In the genomic region with DNA sequence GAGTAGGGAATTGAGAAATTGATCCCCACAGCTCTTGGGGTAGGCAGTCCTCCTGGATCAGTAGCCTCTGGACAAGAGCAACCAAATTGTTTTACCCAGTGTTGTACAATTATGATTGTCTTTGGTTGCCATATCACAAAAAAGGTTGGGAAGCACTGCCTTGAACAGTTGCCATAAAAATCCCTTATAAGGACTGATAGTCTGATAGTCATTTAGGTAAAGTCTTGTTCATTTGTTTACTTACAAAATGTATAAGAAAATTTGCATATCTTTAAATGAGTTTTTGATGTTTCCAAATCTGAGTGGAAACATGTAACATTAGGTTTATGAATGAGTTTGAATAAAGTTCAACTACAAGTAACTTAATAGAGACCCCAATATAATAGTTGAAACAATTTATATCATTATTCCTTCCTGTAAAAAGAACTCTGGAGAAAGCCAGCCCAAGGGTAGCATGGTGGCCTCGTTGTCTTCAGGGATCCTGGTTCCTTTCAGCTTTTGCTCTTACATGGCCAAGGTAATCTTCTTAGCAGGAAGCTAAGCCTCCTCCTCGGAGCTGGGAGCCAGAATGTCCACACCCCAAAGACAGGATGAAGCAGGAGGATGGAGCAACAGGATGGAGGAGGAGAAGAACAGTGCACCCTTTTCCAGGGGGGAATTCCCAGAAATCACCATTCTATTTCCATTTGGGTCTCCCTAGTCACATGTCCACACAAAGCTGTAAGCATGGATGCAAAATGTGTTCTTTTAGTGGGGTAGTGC, we compare ENCODE assay signal across 24 cellular contexts. TPM values are rescaled to one million over a fixed set of nuclear protein-coding genes. Genes with fewer than 3 reads are reported as not detected.
DNase-seq lines count a peak whose midpoint lies in the region; ATAC-seq, FAIRE-seq and TF ChIP-seq lines count a peak whose summit lies in the region.
"Had no signal": no experiment of that assay in that cellular context is flagged by ENCODE, and none has a peak within 500 bp of the region (broad histone marks: within the 10 kb centered on the region; RNA-seq: fewer than 3 reads in every experiment).

No MANE protein-coding gene starts in this region.

- TF ChIP-seq POLR2A in K562 (conservative IDR thresholded peaks at IDR 0.05): no peak

- TF ChIP-seq RAD21 in K562 (CRISPR knock-in tag; conservative IDR thresholded peaks at IDR 0.05 in 1 of 2, IDR thresholded peaks at IDR 0.05 in 1 of 2): no peak

- no peak overlapping the region for H3K23ac ChIP-seq in trophoblast cell (ENCODE audit: low read length)

- intact Hi-C loops in K562 (cut with micrococcal nuclease): loop anchor here (5.0 kb wide), 1 partner anchor 33 kb away; no protein-coding TSS in a partner anchor
- intact Hi-C loops in mucosa of descending colon (cut with DNase I, micrococcal nuclease): no loop called here

- no peak for TF ChIP-seq CTCF in GM23338 (conservative IDR thresholded peaks at IDR 0.05; ENCODE audit: low read depth in 2 of 2)
- TF ChIP-seq CTCF in K562 (IDR thresholded peaks at IDR 0.05 in 2 of 3, conservative IDR thresholded peaks at IDR 0.05 in 1 of 3; ENCODE audit: insufficient read depth in 2 of 3, low read depth in 1 of 3, low read length in 3 of 3): no peak
- TF ChIP-seq CTCF in mucosa of descending colon (IDR thresholded peaks at IDR 0.05): no peak

- H3K4me1 Mint-ChIP-seq in GM23338: no peaks in the 10 kb centered on the region; the same call in 2 of the 3 replicates
- H3K4me1 Mint-ChIP-seq in activated CD8-positive, alpha-beta memory T cell treated with anti-CD3 and anti-CD28 coated beads, Interleukin-2, amount 10 ng/mL, durations not matched to agents 7 days and 5 days: peaks cover 3% of the 10 kb centered on the region

- H3K9me3 ChIP-seq in K562 (replicated peaks; ENCODE audit: control insufficient read depth, insufficient read depth, low read depth, low read length) (peaks cover 3% of the 10 kb centered on the region; the same call in 1 of the 2 replicates), mucosa of descending colon (peaks cover 10% of the 10 kb centered on the region), trophoblast cell (ENCODE audit: insufficient read depth, low read depth, low read length) (no peaks in the 10 kb centered on the region)
- H3K9me3 ChIP-seq: SJSA1 had no signal

- H3K27ac ChIP-seq in GM23338 (ENCODE audit: low read depth) (no peak overlapping the region), K562 (ENCODE audit: extremely low read depth, low read depth, low read length) (no peak overlapping the region), trophoblast cell (ENCODE audit: low read depth, low read length) (no peak overlapping the region)
- H3K27ac ChIP-seq: BLaER1, Peyer's patch, SJSA1 had no signal

- H2AK5ac ChIP-seq in trophoblast cell (ENCODE audit: low read length): no peak overlapping the region

- no peaks in the 10 kb centered on the region for H3K79me1 ChIP-seq in trophoblast cell (ENCODE audit: low read length)

- H3K4me1 ChIP-seq in GM23338 (ENCODE audit: insufficient read depth) (no peaks in the 10 kb centered on the region), K562 (replicated peaks in 1 of 2; ENCODE audit: control insufficient read depth in 2 of 2, insufficient read depth in 2 of 2, low read length in 2 of 2) (peaks cover 0 to 5% of the 10 kb centered on the region in 2 experiments; a peak in 2 of 5 replicates), mucosa of descending colon (ENCODE audit: low read depth) (no peaks in the 10 kb centered on the region), trophoblast cell (ENCODE audit: control insufficient read depth in 1 of 2, insufficient read depth in 2 of 2, low read length in 2 of 2) (no peaks in the 10 kb centered on the region)
- H3K4me1 ChIP-seq: BLaER1, Peyer's patch had no signal

- H3K4me3 ChIP-seq in GM23338 (no peak overlapping the region), K562 (no peak overlapping the region), mucosa of descending colon (no peak overlapping the region), trophoblast cell (ENCODE audit: low read depth, low read length) (no peak overlapping the region)
- H3K4me3 ChIP-seq: BLaER1, Peyer's patch, SJSA1 had no signal

- H3K27me3 Mint-ChIP-seq in GM23338 (ENCODE audit: insufficient read depth, low read depth, poor library complexity): peaks cover 1% of the 10 kb centered on the region
- no peaks in the 10 kb centered on the region for H3K27me3 Mint-ChIP-seq in activated CD8-positive, alpha-beta memory T cell treated with anti-CD3 and anti-CD28 coated beads, Interleukin-2, amount 10 ng/mL, durations not matched to agents 7 days and 5 days
- H3K27me3 Mint-ChIP-seq: CD4-positive, alpha-beta T cell had no signal

- H3K4me3 Mint-ChIP-seq in GM23338: no peak overlapping the region
- H3K4me3 Mint-ChIP-seq in activated CD8-positive, alpha-beta memory T cell treated with anti-CD3 and anti-CD28 coated beads, Interleukin-2, amount 10 ng/mL, durations not matched to agents 7 days and 5 days: no peak overlapping the region
- H3K4me3 Mint-ChIP-seq: CD4-positive, alpha-beta T cell had no signal

- ATAC-seq in GM23338 (no peak), K562 (no peak), mucosa of descending colon (peak; percentile 14)
- ATAC-seq in activated CD8-positive, alpha-beta memory T cell treated with anti-CD3 and anti-CD28 coated beads, Interleukin-2, amount 10 ng/mL, durations not matched to agents 7 days and 5 days: no peak
- ATAC-seq: Right ventricle myocardium inferior had no signal

- H3K14ac ChIP-seq in trophoblast cell (ENCODE audit: low read length): no peak overlapping the region

- H4K20me1 ChIP-seq in GM23338 (replicated peaks; ENCODE audit: insufficient read depth) (no peaks in the 10 kb centered on the region), K562 (replicated peaks; ENCODE audit: control insufficient read depth, insufficient read depth, low read length) (no peaks in the 10 kb centered on the region)
- H4K20me1 ChIP-seq: BLaER1 had no signal

- BruUV-seq in K562 (replicated peaks; lab: Mats Ljungman, UMichigan): no TSS peak

- POLR2A ChIA-PET in K562 (lab: Yijun Ruan, JAX): interaction anchor here (0.9 to 1.9 kb wide), 3 partner anchors 8 to 28 kb away, joined by 3 to 8 read pairs (median 5); no protein-coding TSS in a partner anchor

- H3K36me3 Mint-ChIP-seq in GM23338 (ENCODE audit: low read depth): peaks cover 4% of the 10 kb centered on the region
- H3K36me3 Mint-ChIP-seq in activated CD8-positive, alpha-beta memory T cell treated with anti-CD3 and anti-CD28 coated beads, Interleukin-2, amount 10 ng/mL, durations not matched to agents 7 days and 5 days: peaks cover 17% of the 10 kb centered on the region

- in situ Hi-C loops in K562 (cut with MboI): no loop called here

- H3K9me3 Mint-ChIP-seq in GM23338: peaks cover 12% of the 10 kb centered on the region
- peaks cover 11% of the 10 kb centered on the region for H3K9me3 Mint-ChIP-seq in activated CD8-positive, alpha-beta memory T cell treated with anti-CD3 and anti-CD28 coated beads, Interleukin-2, amount 10 ng/mL, durations not matched to agents 7 days and 5 days (ENCODE audit: low read depth)

- 47% methylated on average over 2 of the region's 2 CpGs for WGBS in K562 (ENCODE audit: insufficient coverage, low coverage, missing lambda C conversion rate)
- no CpG with 5 or more reads among the region's 2 CpGs for WGBS in trophoblast cell (ENCODE audit: extremely low coverage, insufficient coverage, insufficient read length)

- no peak overlapping the region for H3K18ac ChIP-seq in trophoblast cell (ENCODE audit: low read length)

- no peak overlapping the region for H2BK120ac ChIP-seq in trophoblast cell (ENCODE audit: insufficient read depth, low read length, poor library complexity)

- no peak overlapping the region for H4K8ac ChIP-seq in trophoblast cell (ENCODE audit: low read depth, low read length)

- peak overlapping the region; percentile 76; the same call in 1 of the 2 replicates for H2AFZ ChIP-seq in GM23338
- no peak overlapping the region for H2AFZ ChIP-seq in K562 (ENCODE audit: low read depth, low read length)
- H2AFZ ChIP-seq in trophoblast cell (ENCODE audit: insufficient read depth, low read length, poor library complexity): no peak overlapping the region

- H3K27ac Mint-ChIP-seq in GM23338: no peak overlapping the region
- no peak overlapping the region for H3K27ac Mint-ChIP-seq in activated CD8-positive, alpha-beta memory T cell treated with anti-CD3 and anti-CD28 coated beads, Interleukin-2, amount 10 ng/mL, durations not matched to agents 7 days and 5 days
- H3K27ac Mint-ChIP-seq: CD4-positive, alpha-beta T cell had no signal

- H3K27me3 ChIP-seq in GM23338 (ENCODE audit: insufficient read depth): no peaks in the 10 kb centered on the region
- H3K27me3 ChIP-seq in K562 (ENCODE audit: control insufficient read depth in 2 of 2, insufficient read depth in 2 of 2, low read length in 2 of 2): no peaks in the 10 kb centered on the region
- no peaks in the 10 kb centered on the region for H3K27me3 ChIP-seq in trophoblast cell (ENCODE audit: insufficient read depth, low read length)
- H3K27me3 ChIP-seq: BLaER1, Peyer's patch, SJSA1 had no signal

- CTCF ChIA-PET in K562 (lab: Yijun Ruan, JAX; ENCODE audit: low intra/inter-chr PET ratio): no interaction called here
- CTCF ChIA-PET in activated CD8-positive, alpha-beta memory T cell treated with anti-CD3 and anti-CD28 coated beads, Interleukin-2, amount 10 ng/mL, durations not matched to agents 7 days and 5 days (lab: Charles Lee): interaction anchor here (1.1 kb wide), 1 partner anchor 8 kb away, joined by 3 read pairs; no protein-coding TSS in a partner anchor

- no peaks in the 10 kb centered on the region for H3K9me2 ChIP-seq in GM23338 (ENCODE audit: insufficient read depth)

- no peaks in the 10 kb centered on the region for H3K9me1 ChIP-seq in K562 (ENCODE audit: control insufficient read depth, insufficient read depth, low read length)

- no peak overlapping the region for H3K4me2 ChIP-seq in GM23338
- H3K4me2 ChIP-seq in K562 (ENCODE audit: insufficient read depth, low read length): no peak overlapping the region
- H3K4me2 ChIP-seq in trophoblast cell (ENCODE audit: low read length): no peak overlapping the region
- H3K4me2 ChIP-seq: BLaER1 had no signal

- H4K91ac ChIP-seq in trophoblast cell (ENCODE audit: low read depth, low read length): no peak overlapping the region

- H2BK12ac ChIP-seq in trophoblast cell (ENCODE audit: low read length): no peak overlapping the region

- no peak overlapping the region for H3K9ac ChIP-seq in K562 (ENCODE audit: insufficient read depth in 1 of 2, low read depth in 2 of 2, low read length in 2 of 2)
- no peak overlapping the region for H3K9ac ChIP-seq in trophoblast cell (ENCODE audit: low read length)
- H3K9ac ChIP-seq: BLaER1 had no signal

- FAIRE-seq in K562 (lab: Jason Lieb, UNC): peak; percentile 58
- FAIRE-seq: GM18507, GM19239, H54 had no signal

- H3K36me3 ChIP-seq in GM23338 (ENCODE audit: insufficient read depth) (0 out of 2 replicates have a peak, but pooled peaks cover 5% of the 10 kb centered on the region), K562 (ENCODE audit: control insufficient read depth, insufficient read depth, low read length) (no peaks in the 10 kb centered on the region), mucosa of descending colon (ENCODE audit: low read depth) (no peaks in the 10 kb centered on the region), trophoblast cell (ENCODE audit: control insufficient read depth in 1 of 2, insufficient read depth in 2 of 2, low read length in 2 of 2) (no peaks in the 10 kb centered on the region)
- H3K36me3 ChIP-seq: Peyer's patch, SJSA1 had no signal

- DNase-seq in GM23338 (ENCODE audit: low spot score) (no peak), NCI-H82 (lab: John Stamatoyannopoulos, UW) (peak; percentile 74), K562 (ENCODE audit: extremely low read depth in 1 of 4, low spot score in 3 of 4) (no peak), mucosa of descending colon (no peak), trophoblast cell (no peak), NCI-H1436 treated with DMSO at 0.1 percent for 48 hours (lab: John Stamatoyannopoulos, UW) (no peak)
- no peak for DNase-seq in stimulated activated CD4-positive, alpha-beta T cell treated with anti-CD3 and anti-CD28 coated beads, Interleukin-4, amount 100 ng/mL, for 4 hours
- DNase-seq in activated CD8-positive, alpha-beta memory T cell treated with anti-CD3 and anti-CD28 coated beads, Interleukin-2, amount 10 ng/mL, durations not matched to agents 7 days and 5 days: no peak
- DNase-seq: CD4-positive, alpha-beta T cell; COR-L47; DND-41; MM.1S; NCI-H1048; NCI-H1417 treated with DMSO at 0.1 percent for 48 hours; NCI-H187 treated with DMSO at 0.1 percent for 48 hours; NCI-H2107; NCI-H69; Peyer's patch had no signal

- H2BK5ac ChIP-seq in trophoblast cell (ENCODE audit: low read depth, low read length, poor library complexity): no peak overlapping the region

- H3K79me2 ChIP-seq in GM23338 (replicated peaks; ENCODE audit: insufficient read depth) (no peaks in the 10 kb centered on the region), K562 (ENCODE audit: control insufficient read depth, insufficient read depth, low read length) (no peaks in the 10 kb centered on the region), trophoblast cell (ENCODE audit: control insufficient read depth, insufficient read depth, low read length, poor library complexity) (no peaks in the 10 kb centered on the region)

- no peak for TF ChIP-seq EP300 in K562 (IDR thresholded peaks at IDR 0.05; ENCODE audit: low read length)

- H3K4ac ChIP-seq in trophoblast cell (ENCODE audit: low read depth, low read length): no peak overlapping the region

- H3F3A ChIP-seq in GM23338 (replicated peaks; ENCODE audit: low read depth): no peaks in the 10 kb centered on the region

- H4K12ac ChIP-seq in trophoblast cell (ENCODE audit: low read depth, low read length): no peak overlapping the region

RNA-seq across cellular contexts. Expression of a gene that starts 35.7 kb away (rescaled TPM):
- total RNA-seq in GM23338 (2014; rRNA removed; shearing (Covaris generic)): 4.0 and 7.0 TPM in 2 replicates
- 0.99 and 1.2 TPM in 2 replicates for polyA plus RNA-seq in GM23338 (2016; fragmentation: Nextera tagmentation; extraction: Ambion mirVana)
- total RNA-seq in K562 (2011; cell fraction: chromatin; rRNA removed; ENCODE audit: low replicate concordance): 6.9 and 7.5 TPM in 2 replicates
- total RNA-seq in K562 (2011; cell fraction: nucleolus; rRNA removed): 3.7 and 4.3 TPM in 2 replicates
- total RNA-seq in K562 (2011; cell fraction: nucleoplasm; rRNA removed): 7.4 and 11.6 TPM in 2 replicates
- total RNA-seq in K562 (2014; rRNA removed): 1.4 and 1.6 TPM in 2 replicates
- 1.7 and 3.0 TPM in 2 replicates for total RNA-seq in K562 (2014; rRNA removed; fragmentation: Illumina TruSeq; extraction: Trizol)
- 2.0 and 2.2 TPM in 2 replicates for total RNA-seq in K562 (2015; rRNA removed; fragmentation: Illumina TruSeq; extraction: Trizol)
- total RNA-seq in K562 (2021): 2.4 and 3.3 TPM in 2 replicates
- polyA plus RNA-seq in K562 (2011; rRNA removed): 2.7 and 3.0 TPM in 2 replicates
- 0.55 and 3.2 TPM in 2 replicates for polyA plus RNA-seq in K562 (2011; cell fraction: cytosol; rRNA removed)
- polyA plus RNA-seq in K562 (2011; cell fraction: nucleus; rRNA removed): 1.9 and 2.0 TPM in 2 replicates
- polyA plus RNA-seq in K562 (2012): 2.1 and 2.2 TPM in 2 replicates
- 1.1 and 2.0 TPM in 2 replicates for polyA plus RNA-seq in K562 (2014; fragmentation: Illumina TruSeq; extraction: Trizol)
- under 1 TPM; 0.32 to 0.36 TPM for polyA plus RNA-seq in K562 (2014; fragmentation: Nextera tagmentation; extraction: Ambion mirVana)
- 3.0 and 5.0 TPM in 2 replicates for polyA plus RNA-seq in K562 (2014; rRNA removed)
- 9.7 and 10.6 TPM in 2 replicates for polyA minus RNA-seq in K562 (2011; rRNA and poly(A)+ RNA removed)
- 3.1 and 3.5 TPM in 2 replicates for polyA minus RNA-seq in K562 (2011; cell fraction: cytosol; rRNA and poly(A)+ RNA removed)
- 6.3 and 9.2 TPM in 2 replicates for polyA minus RNA-seq in K562 (2011; cell fraction: nucleus; rRNA and poly(A)+ RNA removed)
- total RNA-seq in mucosa of descending colon: 1 to 10 TPM; 1.7 to 4.1 (median 4.0) TPM
- polyA plus RNA-seq in trophoblast cell (2013): 2.7 and 3.3 TPM in 2 replicates
- total RNA-seq in activated CD8-positive, alpha-beta memory T cell treated with anti-CD3 and anti-CD28 coated beads, Interleukin-2, amount 10 ng/mL, durations not matched to agents 7 days and 5 days: 10 to 100 TPM; 12.9 to 17.4 TPM
